Comparison of ENCODE assay signal across 1 cellular context in the genomic region with DNA sequence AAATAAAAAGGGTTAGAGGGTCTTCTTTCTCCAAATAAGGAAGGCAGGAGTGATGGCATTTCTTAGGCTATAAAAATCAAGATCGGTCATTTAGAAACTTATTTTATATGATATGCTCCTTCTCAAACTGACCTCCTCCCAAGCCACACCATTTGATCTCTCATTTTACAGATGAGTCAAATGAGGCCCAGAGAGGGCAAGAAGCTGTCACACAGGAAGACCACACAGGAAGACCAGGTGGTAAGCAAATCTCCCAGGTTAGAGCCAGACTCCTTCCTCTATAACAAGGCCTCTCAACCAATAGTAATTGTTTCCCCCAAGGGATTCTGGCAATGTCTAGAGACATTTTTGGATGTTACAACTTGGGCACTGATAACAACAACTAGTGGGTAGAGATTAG.
A peak's percentile ranks its signal among the peaks of the same experiment; 100 is the strongest.
TF ChIP-seq lines count a peak whose summit lies in the region.

No MANE protein-coding gene starts in this region.

TF ChIP-seq in GM12878, 131 proteins besides CTCF, POLR2A, EP300 and RAD21 (continued from another document):
- TF ChIP-seq TCF7 (IDR thresholded peaks at IDR 0.05; ENCODE audit: borderline replicate concordance), result no peak
- no peak for TF ChIP-seq FOS (IDR thresholded peaks at IDR 0.05; ENCODE audit: borderline replicate concordance, extremely low read depth, insufficient read length)
- no peak for TF ChIP-seq SIX5 (IDR thresholded peaks at IDR 0.05; ENCODE audit: low read depth, low read length, severe bottlenecking)
- TF ChIP-seq, protein P1, sequence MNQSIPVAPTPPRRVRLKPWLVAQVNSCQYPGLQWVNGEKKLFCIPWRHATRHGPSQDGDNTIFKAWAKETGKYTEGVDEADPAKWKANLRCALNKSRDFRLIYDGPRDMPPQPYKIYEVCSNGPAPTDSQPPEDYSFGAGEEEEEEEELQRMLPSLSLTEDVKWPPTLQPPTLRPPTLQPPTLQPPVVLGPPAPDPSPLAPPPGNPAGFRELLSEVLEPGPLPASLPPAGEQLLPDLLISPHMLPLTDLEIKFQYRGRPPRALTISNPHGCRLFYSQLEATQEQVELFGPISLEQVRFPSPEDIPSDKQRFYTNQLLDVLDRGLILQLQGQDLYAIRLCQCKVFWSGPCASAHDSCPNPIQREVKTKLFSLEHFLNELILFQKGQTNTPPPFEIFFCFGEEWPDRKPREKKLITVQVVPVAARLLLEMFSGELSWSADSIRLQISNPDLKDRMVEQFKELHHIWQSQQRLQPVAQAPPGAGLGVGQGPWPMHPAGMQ (IDR thresholded peaks at IDR 0.05; ENCODE audit: borderline replicate concordance), result no peak
- no peak for TF ChIP-seq ESRRA (IDR thresholded peaks at IDR 0.05; ENCODE audit: low read length)
- TF ChIP-seq ZSCAN29 (IDR thresholded peaks at IDR 0.05), result no peak
- no peak for TF ChIP-seq TBL1XR1 (IDR thresholded peaks at IDR 0.05; ENCODE audit: low read depth, low read length)
- no peak for TF ChIP-seq CREB1 (IDR thresholded peaks at IDR 0.05; ENCODE audit: low read depth)
- no peak for TF ChIP-seq ZNF622 (IDR thresholded peaks at IDR 0.05)
- TF ChIP-seq SRF (IDR thresholded peaks at IDR 0.05; ENCODE audit: low read depth in 2 of 2, low read length in 2 of 2), result no peak
- peak; percentile 56 for TF ChIP-seq JUNB (IDR thresholded peaks at IDR 0.05)
- 0 out of 2 replicates have a peak, but pooled peaks have one; percentile 9 for TF ChIP-seq TCF3 (IDR thresholded peaks at IDR 0.05; ENCODE audit: borderline replicate concordance, insufficient read depth, low read depth, low read length)
- TF ChIP-seq YY1 (IDR thresholded peaks at IDR 0.05; ENCODE audit: low read depth, low read length), result no peak
- TF ChIP-seq EED (IDR thresholded peaks at IDR 0.05; ENCODE audit: low read depth), result 0 out of 2 replicates have a peak, but pooled peaks have one; percentile 38
- TF ChIP-seq GATAD2B (conservative IDR thresholded peaks at IDR 0.05; ENCODE audit: low read depth), result no peak
- TF ChIP-seq, protein P2, sequence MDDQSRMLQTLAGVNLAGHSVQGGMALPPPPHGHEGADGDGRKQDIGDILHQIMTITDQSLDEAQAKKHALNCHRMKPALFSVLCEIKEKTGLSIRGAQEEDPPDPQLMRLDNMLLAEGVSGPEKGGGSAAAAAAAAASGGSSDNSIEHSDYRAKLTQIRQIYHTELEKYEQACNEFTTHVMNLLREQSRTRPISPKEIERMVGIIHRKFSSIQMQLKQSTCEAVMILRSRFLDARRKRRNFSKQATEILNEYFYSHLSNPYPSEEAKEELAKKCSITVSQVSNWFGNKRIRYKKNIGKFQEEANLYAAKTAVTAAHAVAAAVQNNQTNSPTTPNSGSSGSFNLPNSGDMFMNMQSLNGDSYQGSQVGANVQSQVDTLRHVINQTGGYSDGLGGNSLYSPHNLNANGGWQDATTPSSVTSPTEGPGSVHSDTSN (IDR thresholded peaks at IDR 0.05; ENCODE audit: insufficient replicate concordance, low read depth, low read length), result no peak
- TF ChIP-seq, protein P3, sequence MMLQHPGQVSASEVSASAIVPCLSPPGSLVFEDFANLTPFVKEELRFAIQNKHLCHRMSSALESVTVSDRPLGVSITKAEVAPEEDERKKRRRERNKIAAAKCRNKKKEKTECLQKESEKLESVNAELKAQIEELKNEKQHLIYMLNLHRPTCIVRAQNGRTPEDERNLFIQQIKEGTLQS (IDR thresholded peaks at IDR 0.05; ENCODE audit: borderline replicate concordance, extremely low read depth, low read depth, low read length), result no peak
- no peak for TF ChIP-seq HDAC2 (IDR thresholded peaks at IDR 0.05)
- no peak for TF ChIP-seq STAT1 (conservative IDR thresholded peaks at IDR 0.05)
- no peak for TF ChIP-seq ZNF274 (IDR thresholded peaks at IDR 0.05; ENCODE audit: insufficient read depth, insufficient read length)
- no peak for TF ChIP-seq ATF7 (IDR thresholded peaks at IDR 0.05; ENCODE audit: low read depth)
- TF ChIP-seq CBX5 (IDR thresholded peaks at IDR 0.05; ENCODE audit: low read depth), result no peak
- TF ChIP-seq RAD51 (IDR thresholded peaks at IDR 0.05), result no peak
- TF ChIP-seq, protein P4, sequence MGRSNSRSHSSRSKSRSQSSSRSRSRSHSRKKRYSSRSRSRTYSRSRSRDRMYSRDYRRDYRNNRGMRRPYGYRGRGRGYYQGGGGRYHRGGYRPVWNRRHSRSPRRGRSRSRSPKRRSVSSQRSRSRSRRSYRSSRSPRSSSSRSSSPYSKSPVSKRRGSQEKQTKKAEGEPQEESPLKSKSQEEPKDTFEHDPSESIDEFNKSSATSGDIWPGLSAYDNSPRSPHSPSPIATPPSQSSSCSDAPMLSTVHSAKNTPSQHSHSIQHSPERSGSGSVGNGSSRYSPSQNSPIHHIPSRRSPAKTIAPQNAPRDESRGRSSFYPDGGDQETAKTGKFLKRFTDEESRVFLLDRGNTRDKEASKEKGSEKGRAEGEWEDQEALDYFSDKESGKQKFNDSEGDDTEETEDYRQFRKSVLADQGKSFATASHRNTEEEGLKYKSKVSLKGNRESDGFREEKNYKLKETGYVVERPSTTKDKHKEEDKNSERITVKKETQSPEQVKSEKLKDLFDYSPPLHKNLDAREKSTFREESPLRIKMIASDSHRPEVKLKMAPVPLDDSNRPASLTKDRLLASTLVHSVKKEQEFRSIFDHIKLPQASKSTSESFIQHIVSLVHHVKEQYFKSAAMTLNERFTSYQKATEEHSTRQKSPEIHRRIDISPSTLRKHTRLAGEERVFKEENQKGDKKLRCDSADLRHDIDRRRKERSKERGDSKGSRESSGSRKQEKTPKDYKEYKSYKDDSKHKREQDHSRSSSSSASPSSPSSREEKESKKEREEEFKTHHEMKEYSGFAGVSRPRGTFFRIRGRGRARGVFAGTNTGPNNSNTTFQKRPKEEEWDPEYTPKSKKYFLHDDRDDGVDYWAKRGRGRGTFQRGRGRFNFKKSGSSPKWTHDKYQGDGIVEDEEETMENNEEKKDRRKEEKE (IDR thresholded peaks at IDR 0.05), result no peak
- peak; percentile 27; the same call in 1 of the 3 replicates for TF ChIP-seq POU2F2 (IDR thresholded peaks at IDR 0.05; ENCODE audit: borderline replicate concordance, low read depth, low read length)
- peak; percentile 84 for TF ChIP-seq RUNX3 (IDR thresholded peaks at IDR 0.05; ENCODE audit: low read length)
- no peak for TF ChIP-seq ASH2L (IDR thresholded peaks at IDR 0.05; ENCODE audit: borderline replicate concordance, low read depth)
- TF ChIP-seq NFIC (IDR thresholded peaks at IDR 0.05; ENCODE audit: low read depth, low read length), result 0 out of 2 replicates have a peak, but pooled peaks have one; percentile 45
- no peak for TF ChIP-seq CHD4 (IDR thresholded peaks at IDR 0.05)
